In genomic region chr19:16260160-16260793, GRCh38 we compare ENCODE assay signal across 17 cellular contexts.
DNase-seq lines count a peak whose midpoint lies in the region; ATAC-seq, FAIRE-seq and TF ChIP-seq lines count a peak whose summit lies in the region.
"Had no signal": no experiment of that assay in that cellular context is flagged by ENCODE, and none has a peak within 500 bp of the region (broad histone marks: within the 10 kb centered on the region; RNA-seq: fewer than 3 reads in every experiment).

No MANE protein-coding gene starts in this region.

- H3K36me3 Mint-ChIP-seq in naive B cell (peaks cover 0 to 1% of the 10 kb centered on the region in 2 donors), mesothelial cell of epicardium (no peaks in the 10 kb centered on the region)

- no peak for TF ChIP-seq CTCF in A549 (IDR thresholded peaks at IDR 0.05)
- TF ChIP-seq CTCF in DOHH2 (IDR thresholded peaks at IDR 0.05; ENCODE audit: low read depth, low read length, poor library complexity, severe bottlenecking) = no peak
- no peak for TF ChIP-seq CTCF in K562 (IDR thresholded peaks at IDR 0.05 in 2 of 3, conservative IDR thresholded peaks at IDR 0.05 in 1 of 3; ENCODE audit: insufficient read depth in 2 of 3, low read depth in 1 of 3, low read length in 3 of 3)
- no peak for TF ChIP-seq CTCF in mesothelial cell of epicardium (IDR thresholded peaks at IDR 0.05; ENCODE audit: unreplicated experiment)
- no peak for TF ChIP-seq CTCF in GM13976 (IDR thresholded peaks at IDR 0.05; ENCODE audit: borderline replicate concordance, control extremely low read depth, extremely low read depth, insufficient read depth, missing control alignments)

- 86% methylated on average over 3 of the region's 4 CpGs for WGBS in A549 (ENCODE audit: missing lambda C conversion rate)
- 69% methylated on average over 4 of the region's 4 CpGs for WGBS in K562 (ENCODE audit: insufficient coverage, low coverage, missing lambda C conversion rate)

- POLR2A ChIA-PET in A549 (lab: Yijun Ruan, JAX) (no interaction called here), K562 (lab: Yijun Ruan, JAX) (interaction anchor here (0.6 kb wide), 1 partner anchor 13 kb away, joined by 3 read pairs; no protein-coding TSS in a partner anchor)

- H3K9me2 ChIP-seq in DOHH2 (replicated peaks; ENCODE audit: control insufficient read depth, low read length) = no peaks in the 10 kb centered on the region

- H4K20me1 ChIP-seq in DOHH2 (ENCODE audit: control insufficient read depth, insufficient read depth, low read depth, low read length) = no peaks in the 10 kb centered on the region
- H4K20me1 ChIP-seq in K562 (replicated peaks; ENCODE audit: control insufficient read depth, insufficient read depth, low read length) = peaks cover 7% of the 10 kb centered on the region; the same call in 1 of the 2 replicates

- no peaks in the 10 kb centered on the region for H3K9me1 ChIP-seq in K562 (ENCODE audit: control insufficient read depth, insufficient read depth, low read length)

- H3K27me3 ChIP-seq in DOHH2 (ENCODE audit: control insufficient read depth, low read length) = no peaks in the 10 kb centered on the region
- no peaks in the 10 kb centered on the region for H3K27me3 ChIP-seq in K562 (ENCODE audit: control insufficient read depth in 2 of 2, insufficient read depth in 2 of 2, low read length in 2 of 2)
- H3K27me3 ChIP-seq: SJSA1 had no signal

- TF ChIP-seq POLR2A in A549 (IDR thresholded peaks at IDR 0.05; ENCODE audit: low read length) (no peak), K562 (conservative IDR thresholded peaks at IDR 0.05) (no peak)

- H3K27me3 Mint-ChIP-seq in naive B cell = no peaks in the 10 kb centered on the region
- no peaks in the 10 kb centered on the region for H3K27me3 Mint-ChIP-seq in mesothelial cell of epicardium (ENCODE audit: low read depth)

- no peak for FAIRE-seq in A549 (lab: Jason Lieb, UNC)
- FAIRE-seq in K562 (lab: Jason Lieb, UNC) = no peak
- FAIRE-seq: colon, islet of Langerhans had no signal

- ATAC-seq in A549 (no peak), K562 (no peak), naive B cell (ENCODE audit: low read depth in 2 of 2) (no peak)

- no peak overlapping the region for H2AFZ ChIP-seq in K562 (ENCODE audit: low read depth, low read length)

- peaks cover 44% of the 10 kb centered on the region for H3F3A ChIP-seq in DOHH2 (ENCODE audit: control insufficient read depth, insufficient read depth)

- H3K79me2 ChIP-seq in DOHH2 (ENCODE audit: control insufficient read depth, low read length) = no peaks in the 10 kb centered on the region
- H3K79me2 ChIP-seq in K562 (ENCODE audit: control insufficient read depth, insufficient read depth, low read length) = no peaks in the 10 kb centered on the region

- H3K4me2 ChIP-seq in A549 = no peak overlapping the region
- peak overlapping the region; percentile 86 for H3K4me2 ChIP-seq in DOHH2 (ENCODE audit: low read length)
- no peak overlapping the region for H3K4me2 ChIP-seq in K562 (ENCODE audit: insufficient read depth, low read length)
- H3K4me2 ChIP-seq: KMS-11, smooth muscle cell had no signal

- no peaks in the 10 kb centered on the region for H3K9me3 Mint-ChIP-seq in naive B cell
- no peaks in the 10 kb centered on the region for H3K9me3 Mint-ChIP-seq in mesothelial cell of epicardium

- BruUV-seq in K562 (replicated peaks; lab: Mats Ljungman, UMichigan) = no TSS peak

- H3K27ac Mint-ChIP-seq in naive B cell (peak overlapping the region in 5 of 6 donors; percentile 97 to 98 (median 97)), mesothelial cell of epicardium (no peak overlapping the region)

- H3K36me3 ChIP-seq in DOHH2 (ENCODE audit: control insufficient read depth, low read length) = no peaks in the 10 kb centered on the region
- no peaks in the 10 kb centered on the region for H3K36me3 ChIP-seq in K562 (ENCODE audit: control insufficient read depth, insufficient read depth, low read length)
- H3K36me3 ChIP-seq: SJSA1 had no signal

- H3K4me3 Mint-ChIP-seq in naive B cell (peak overlapping the region; percentile 67 to 94 (median 80)), mesothelial cell of epicardium (no peak overlapping the region)

- H3K27ac ChIP-seq in A549 (no peak overlapping the region), DOHH2 (ENCODE audit: low read depth, low read length) (peak overlapping the region; percentile 79), K562 (ENCODE audit: extremely low read depth, low read depth, low read length) (no peak overlapping the region)
- H3K27ac ChIP-seq: epithelial cell of prostate, KMS-11, SJSA1 had no signal

- no peak overlapping the region for H3K4me3 ChIP-seq in A549
- H3K4me3 ChIP-seq in DOHH2 (ENCODE audit: low read length) = peak overlapping the region; percentile 49
- no peak overlapping the region for H3K4me3 ChIP-seq in K562
- H3K4me3 ChIP-seq: SJSA1, smooth muscle cell had no signal

- in situ Hi-C loops in K562 (cut with MboI) (no loop called here), GM13976 (cut with MboI; ENCODE audit: low sequenced_read_pairs, unreplicated experiment) (no loop called here)

- TF ChIP-seq EP300 in A549 (IDR thresholded peaks at IDR 0.05) = no peak
- TF ChIP-seq EP300 in K562 (IDR thresholded peaks at IDR 0.05; ENCODE audit: low read length) = no peak

- CTCF ChIA-PET in A549 (lab: Yijun Ruan, JAX) = interaction anchor here (1.5 kb wide), 1 partner anchor 13 kb away, joined by 5 read pairs; no protein-coding TSS in a partner anchor
- CTCF ChIA-PET in K562 (lab: Yijun Ruan, JAX; ENCODE audit: low intra/inter-chr PET ratio) = no interaction called here

- DNase-seq in A549 (ENCODE audit: low read depth in 1 of 2, low spot score in 1 of 2) (no peak), K562 (ENCODE audit: extremely low read depth in 1 of 4, low spot score in 3 of 4) (no peak), naive B cell (no peak), NCI-H446 (lab: John Stamatoyannopoulos, UW) (no peak), mesothelial cell of epicardium (ENCODE audit: low spot score in 2 of 2, unreplicated experiment in 2 of 2) (no peak), NOMO-1 treated with dmso at 0.1 percent for 144 hours (lab: John Stamatoyannopoulos, UW; ENCODE audit: unreplicated experiment) (no peak), GM13976 (ENCODE audit: low spot score) (no peak)
- DNase-seq: activated CD4-positive, alpha-beta T cell treated with anti-CD3 and anti-CD28 coated beads, Interleukin-2, amount 50 U/mL, for 48 hours; DMS 273 treated with DMSO at 0.1 percent for 48 hours; NCI-H2171 treated with DMSO at 0.1 percent for 48 hours had no signal

- TF ChIP-seq RAD21 in A549 (conservative IDR thresholded peaks at IDR 0.05 in 1 of 2, IDR thresholded peaks at IDR 0.05 in 1 of 2) = no peak
- TF ChIP-seq RAD21 in K562 (CRISPR knock-in tag; conservative IDR thresholded peaks at IDR 0.05 in 1 of 2, IDR thresholded peaks at IDR 0.05 in 1 of 2) = no peak

- intact Hi-C loops in K562 (cut with micrococcal nuclease) = no loop called here

- no peaks in the 10 kb centered on the region for H3K9me3 ChIP-seq in A549
- H3K9me3 ChIP-seq in DOHH2 (ENCODE audit: control insufficient read depth, insufficient read depth, low read length) = no peaks in the 10 kb centered on the region
- H3K9me3 ChIP-seq in K562 (replicated peaks; ENCODE audit: control insufficient read depth, insufficient read depth, low read depth, low read length) = no peaks in the 10 kb centered on the region
- H3K9me3 ChIP-seq: SJSA1 had no signal

- H3K9ac ChIP-seq in K562 (ENCODE audit: insufficient read depth in 1 of 2, low read depth in 2 of 2, low read length in 2 of 2) = no peak overlapping the region
- H3K9ac ChIP-seq: KMS-11 had no signal

- H3K4me1 Mint-ChIP-seq in naive B cell = peaks cover 62 to 95% (median 79%) of the 10 kb centered on the region in 3 donors
- H3K4me1 Mint-ChIP-seq in mesothelial cell of epicardium = peaks cover 19% of the 10 kb centered on the region

- peaks cover 24% of the 10 kb centered on the region for H3K4me1 ChIP-seq in A549
- H3K4me1 ChIP-seq in DOHH2 (ENCODE audit: control insufficient read depth, low read length) = peaks cover 80% of the 10 kb centered on the region
- H3K4me1 ChIP-seq in K562 (replicated peaks in 1 of 2; ENCODE audit: control insufficient read depth in 2 of 2, insufficient read depth in 2 of 2, low read length in 2 of 2) = peaks cover 34% of the 10 kb centered on the region in 2 experiments
- H3K4me1 ChIP-seq: SJSA1 had no signal

TF ChIP-seq in A549, 52 proteins besides CTCF, POLR2A, EP300 and RAD21:
- peak; percentile 39; the same call in 1 of the 2 replicates for TF ChIP-seq KDM1A (IDR thresholded peaks at IDR 0.05; ENCODE audit: low read depth)
- no peak for TF ChIP-seq ZSCAN20 (CRISPR knock-in tag; IDR thresholded peaks at IDR 0.05)

TF ChIP-seq in K562, 482 proteins besides CTCF, POLR2A, EP300 and RAD21 (continues in another document):
- no peak for TF ChIP-seq MLLT1 (IDR thresholded peaks at IDR 0.05)
- no peak for TF ChIP-seq THRB (CRISPR knock-in tag; conservative IDR thresholded peaks at IDR 0.05)
- TF ChIP-seq SMARCA5 (IDR thresholded peaks at IDR 0.05) = peak; percentile 88
- 0 out of 2 replicates have a peak, but pooled peaks have one; percentile 13 for TF ChIP-seq DMBX1 (CRISPR knock-in tag; IDR thresholded peaks at IDR 0.05; ENCODE audit: borderline replicate concordance)

Comparison
In these comparisons a context has a peak if more than half of its experiments do, and no peak if none do; other contexts are left out.
1. Of the 35 proteins assayed by ChIP-seq in both K562 and A549: peak only in K562: CHD4 and HDAC2; only in A549: none; in both: KDM1A; in neither: 31; mixed calls (peak in some experiments, not most) for 1.